ENCODE assay signal across 16 cellular contexts in genomic region chr21:42636535-42636914, GRCh38. TPM values are rescaled to one million over a fixed set of nuclear protein-coding genes. Genes with fewer than 3 reads are reported as not detected.
DNase-seq lines count a peak whose midpoint lies in the region; ATAC-seq and TF ChIP-seq lines count a peak whose summit lies in the region.
"Had no signal": no experiment of that assay in that cellular context is flagged by ENCODE, and none has a peak within 500 bp of the region (broad histone marks: within the 10 kb centered on the region; RNA-seq: fewer than 3 reads in every experiment).

No MANE protein-coding gene starts in this region.

- H3K4me3 ChIP-seq in osteoblast (ENCODE audit: insufficient read depth, low read length), result no peak overlapping the region
- H3K4me3 ChIP-seq: cardiac muscle cell had no signal

- H3K27me3 ChIP-seq in osteoblast (ENCODE audit: insufficient read depth, low read length), result peaks cover 28% of the 10 kb centered on the region
- H3K27me3 ChIP-seq: cardiac muscle cell had no signal

- H3K4me1 ChIP-seq in osteoblast (ENCODE audit: insufficient read depth, low read length), result peaks cover 15% of the 10 kb centered on the region

- TF ChIP-seq CTCF in osteoblast (IDR thresholded peaks at IDR 0.05; ENCODE audit: extremely low read depth, low read depth, low read length), result no peak

- H3K27ac ChIP-seq in epithelial cell of prostate (peak overlapping the region; percentile 33), osteoblast (ENCODE audit: low read depth, low read length) (no peak overlapping the region)
- H3K27ac ChIP-seq: cardiac muscle cell, KMS-11 had no signal

- DNase-seq in EH (ENCODE audit: low read depth) (peak; percentile 51), NOMO-1 (lab: John Stamatoyannopoulos, UW; ENCODE audit: unreplicated experiment in 2 of 2) (peak; percentile 63 to 82), epithelial cell of prostate (ENCODE audit: low read depth, low spot score) (peak; percentile 66), osteoblast (ENCODE audit: insufficient read length, low spot score, missing footprints) (no peak), GM19238 (ENCODE audit: insufficient read length, low spot score) (no peak)
- DNase-seq in activated CD4-positive, alpha-beta T cell treated with anti-CD3 and anti-CD28 coated beads, Interleukin-2, amount 10 ng/mL, durations not matched to agents 7 days and 5 days, result no peak
- DNase-seq: activated CD4-positive, alpha-beta memory T cell treated with anti-CD3 and anti-CD28 coated beads for 36 hours; CD8-positive, alpha-beta T cell had no signal

- no peaks in the 10 kb centered on the region for H3K79me2 ChIP-seq in osteoblast (ENCODE audit: insufficient read depth, low read length)

- H2AFZ ChIP-seq in osteoblast (ENCODE audit: low read length), result no peak overlapping the region

- no peaks in the 10 kb centered on the region for H3K36me3 ChIP-seq in osteoblast (ENCODE audit: insufficient read depth, low read length)
- H3K36me3 ChIP-seq: cardiac muscle cell had no signal

- ATAC-seq in HG03175 (IDR thresholded peaks at IDR 0.05; ENCODE audit: unreplicated experiment) (no peak), HG03135 (IDR thresholded peaks at IDR 0.05; ENCODE audit: unreplicated experiment) (no peak)
- ATAC-seq: CD8-positive, alpha-beta T cell had no signal

- no peaks in the 10 kb centered on the region for H3K36me3 Mint-ChIP-seq in activated CD4-positive, alpha-beta T cell treated with anti-CD3 and anti-CD28 coated beads, Interleukin-2, amount 10 ng/mL, durations not matched to agents 7 days and 5 days (ENCODE audit: low read depth)
- H3K36me3 Mint-ChIP-seq: activated CD4-positive, alpha-beta memory T cell treated with anti-CD3 and anti-CD28 coated beads for 36 hours; CD8-positive, alpha-beta T cell had no signal

- H3K4me3 Mint-ChIP-seq in activated CD4-positive, alpha-beta T cell treated with anti-CD3 and anti-CD28 coated beads, Interleukin-2, amount 10 ng/mL, durations not matched to agents 7 days and 5 days, result no peak overlapping the region
- H3K4me3 Mint-ChIP-seq: activated CD4-positive, alpha-beta memory T cell treated with anti-CD3 and anti-CD28 coated beads for 36 hours; CD8-positive, alpha-beta T cell; stimulated activated naive CD8-positive, alpha-beta T cell treated with anti-CD3 and anti-CD28 coated beads, Interleukin-15, Interleukin-2, amounts not matched to agents 100 ng/mL and 50 ng/mL, for 24 hours; T-helper 1 cell treated with Interleukin-12 subunit alpha and Interleukin-12 subunit beta and Interleukin-4 antibody, amounts not matched to agents 30 μg/mL and 1 μg/mL, for 36 hours had no signal

- peaks cover 1% of the 10 kb centered on the region for H3K4me1 Mint-ChIP-seq in activated CD4-positive, alpha-beta T cell treated with anti-CD3 and anti-CD28 coated beads, Interleukin-2, amount 10 ng/mL, durations not matched to agents 7 days and 5 days

- H3K27ac Mint-ChIP-seq in activated CD4-positive, alpha-beta T cell treated with anti-CD3 and anti-CD28 coated beads, Interleukin-2, amount 10 ng/mL, durations not matched to agents 7 days and 5 days, result no peak overlapping the region
- H3K27ac Mint-ChIP-seq: activated CD4-positive, alpha-beta memory T cell treated with anti-CD3 and anti-CD28 coated beads for 36 hours; activated T-helper 2 cell treated with anti-CD3 and anti-CD28 coated beads, Interferon-gamma antibody, Interleukin-2, Interleukin-4, amounts not matched to agents 10 μg/mL and 5 μg/mL and 100 μg/mL, durations not matched to agents 14 hours and 24 hours and 36 hours; CD8-positive, alpha-beta T cell; progenitor cell of endocrine pancreas; stimulated activated naive CD8-positive, alpha-beta T cell treated with anti-CD3 and anti-CD28 coated beads, Interleukin-15, Interleukin-2, amounts not matched to agents 100 ng/mL and 50 ng/mL, for 24 hours; T-helper 1 cell treated with Interleukin-12 subunit alpha and Interleukin-12 subunit beta and Interleukin-4 antibody, amounts not matched to agents 30 μg/mL and 1 μg/mL, for 36 hours had no signal

- no peaks in the 10 kb centered on the region for H3K9me3 Mint-ChIP-seq in activated CD4-positive, alpha-beta T cell treated with anti-CD3 and anti-CD28 coated beads, Interleukin-2, amount 10 ng/mL, durations not matched to agents 7 days and 5 days
- H3K9me3 Mint-ChIP-seq: activated CD4-positive, alpha-beta memory T cell treated with anti-CD3 and anti-CD28 coated beads for 36 hours; activated T-helper 2 cell treated with anti-CD3 and anti-CD28 coated beads, Interferon-gamma antibody, Interleukin-2, Interleukin-4, amounts not matched to agents 10 μg/mL and 5 μg/mL and 100 μg/mL, durations not matched to agents 14 hours and 24 hours and 36 hours; CD8-positive, alpha-beta T cell; stimulated activated naive CD8-positive, alpha-beta T cell treated with anti-CD3 and anti-CD28 coated beads, Interleukin-15, Interleukin-2, amounts not matched to agents 100 ng/mL and 50 ng/mL, for 24 hours; T-helper 1 cell treated with Interleukin-12 subunit alpha and Interleukin-12 subunit beta and Interleukin-4 antibody, amounts not matched to agents 30 μg/mL and 1 μg/mL, for 36 hours had no signal

- POLR2A ChIA-PET in activated CD4-positive, alpha-beta T cell treated with anti-CD3 and anti-CD28 coated beads, Interleukin-2, amount 10 ng/mL, durations not matched to agents 7 days and 5 days (lab: Charles Lee), result no interaction called here

- no peaks in the 10 kb centered on the region for H4K20me1 ChIP-seq in osteoblast (ENCODE audit: insufficient read depth, low read length)

- H3K4me2 ChIP-seq in osteoblast (ENCODE audit: insufficient read depth, low read length), result peak overlapping the region; percentile 65
- H3K4me2 ChIP-seq: KMS-11 had no signal

- H3K9me3 ChIP-seq in osteoblast (ENCODE audit: low read depth, low read length), result no peaks in the 10 kb centered on the region

- peaks cover 7% of the 10 kb centered on the region for H3K27me3 Mint-ChIP-seq in activated CD4-positive, alpha-beta T cell treated with anti-CD3 and anti-CD28 coated beads, Interleukin-2, amount 10 ng/mL, durations not matched to agents 7 days and 5 days

- CTCF ChIA-PET in activated CD4-positive, alpha-beta T cell treated with anti-CD3 and anti-CD28 coated beads, Interleukin-2, amount 10 ng/mL, durations not matched to agents 7 days and 5 days (lab: Charles Lee), result interaction anchor here (0.8 kb wide), 1 partner anchor 16 kb away, joined by 4 read pairs; no protein-coding TSS in a partner anchor

RNA-seq across cellular contexts. Expression of gene PDE9A, which starts 16.9 kb away (rescaled TPM):
- total RNA-seq in osteoblast, result 0.36 TPM in 1 of 2 replicates, not detected in the other
- total RNA-seq in activated CD4-positive, alpha-beta T cell treated with anti-CD3 and anti-CD28 coated beads, Interleukin-2, amount 10 ng/mL, durations not matched to agents 7 days and 5 days, result 1 to 10 TPM; 4.7 to 6.1 TPM

Comparison
In these comparisons a context has a peak if more than half of its experiments do, and no peak if none do; other contexts are left out.
1. DNase-seq: peak in EH (single experiment), NOMO-1 (2 of 2) and epithelial cell of prostate (single experiment); none in osteoblast (single experiment), GM19238 (single experiment) and activated CD4-positive, alpha-beta T cell treated with anti-CD3 and anti-CD28 coated beads, Interleukin-2, amount 10 ng/mL, durations not matched to agents 7 days and 5 days (single experiment).